In genomic region chr13:73258396-73258795, GRCh38 we compare ENCODE assay signal across 17 cellular contexts.
"Had no signal": no experiment of that assay in that cellular context is flagged by ENCODE, and none has a peak within 500 bp of the region (broad histone marks: within the 10 kb centered on the region; RNA-seq: fewer than 3 reads in every experiment).

No MANE protein-coding gene starts in this region.

- H3K9me3 ChIP-seq: gastroesophageal sphincter, psoas muscle had no signal

- H3K36me3 Mint-ChIP-seq: activated naive CD8-positive, alpha-beta T cell treated with anti-CD3 and anti-CD28 coated beads, Interleukin-2, amount 10 ng/mL, durations not matched to agents 7 days and 5 days; memory B cell; stimulated activated memory B cell treated with anti-CD40 and anti-IgM and Interleukin-4, amounts not matched to agents 10 μg/mL and 1 μg/mL and 100 μg/mL, for 72 hours had no signal

- H3K4me3 ChIP-seq: gastroesophageal sphincter, psoas muscle had no signal

- H3K4me3 Mint-ChIP-seq: activated naive CD8-positive, alpha-beta T cell treated with anti-CD3 and anti-CD28 coated beads, Interleukin-2, amount 10 ng/mL, durations not matched to agents 7 days and 5 days; memory B cell; stimulated activated memory B cell treated with anti-CD40 and anti-IgM and Interleukin-4, amounts not matched to agents 10 μg/mL and 1 μg/mL and 100 μg/mL, for 72 hours had no signal

- H3K27me3 ChIP-seq: brain microvascular endothelial cell, gastroesophageal sphincter had no signal

- H3K4me1 ChIP-seq: gastroesophageal sphincter, psoas muscle had no signal

- H3K36me3 ChIP-seq: brain microvascular endothelial cell, gastroesophageal sphincter had no signal

- H3K9me3 Mint-ChIP-seq: activated naive CD8-positive, alpha-beta T cell treated with anti-CD3 and anti-CD28 coated beads, Interleukin-2, amount 10 ng/mL, durations not matched to agents 7 days and 5 days; stimulated activated memory B cell treated with anti-CD40 and anti-IgM and Interleukin-4, amounts not matched to agents 10 μg/mL and 1 μg/mL and 100 μg/mL, for 72 hours had no signal

- H3K27ac Mint-ChIP-seq: activated naive CD8-positive, alpha-beta T cell treated with anti-CD3 and anti-CD28 coated beads, Interleukin-2, amount 10 ng/mL, durations not matched to agents 7 days and 5 days; memory B cell; stimulated activated memory B cell treated with anti-CD40 and anti-IgM and Interleukin-4, amounts not matched to agents 10 μg/mL and 1 μg/mL and 100 μg/mL, for 72 hours had no signal

- ATAC-seq: gastroesophageal sphincter; left lobe of liver; psoas muscle; stimulated activated memory B cell treated with anti-CD40 and anti-IgM and Interleukin-4, amounts not matched to agents 10 μg/mL and 1 μg/mL and 100 μg/mL, for 72 hours had no signal

- DNase-seq: activated CD4-positive, alpha-beta T cell treated with anti-CD3 and anti-CD28 coated beads for 1 hour; activated CD4-positive, alpha-beta T cell treated with anti-CD3 and anti-CD28 coated beads, Interleukin-2, amount 50 U/mL, for 4 hours; activated naive CD4-positive, alpha-beta T cell; activated naive CD8-positive, alpha-beta T cell treated with anti-CD3 and anti-CD28 coated beads, Interleukin-2, amount 10 ng/mL, durations not matched to agents 7 days and 5 days; activated T-cell treated with anti-CD3 and anti-CD28 coated beads for 4 hours; anterior cingulate cortex; brain microvascular endothelial cell; cortex of kidney; effector memory CD4-positive, alpha-beta T cell; psoas muscle; T-helper 1 cell; T1000 had no signal

- H3K27me3 Mint-ChIP-seq: stimulated activated memory B cell treated with anti-CD40 and anti-IgM and Interleukin-4, amounts not matched to agents 10 μg/mL and 1 μg/mL and 100 μg/mL, for 72 hours had no signal

- H3K4me1 Mint-ChIP-seq: memory B cell; stimulated activated memory B cell treated with anti-CD40 and anti-IgM and Interleukin-4, amounts not matched to agents 10 μg/mL and 1 μg/mL and 100 μg/mL, for 72 hours had no signal

- H3K27ac ChIP-seq: brain microvascular endothelial cell, epithelial cell of prostate, gastroesophageal sphincter, psoas muscle had no signal
